8 cellular contexts compared by ENCODE assay signal in the genomic region with DNA sequence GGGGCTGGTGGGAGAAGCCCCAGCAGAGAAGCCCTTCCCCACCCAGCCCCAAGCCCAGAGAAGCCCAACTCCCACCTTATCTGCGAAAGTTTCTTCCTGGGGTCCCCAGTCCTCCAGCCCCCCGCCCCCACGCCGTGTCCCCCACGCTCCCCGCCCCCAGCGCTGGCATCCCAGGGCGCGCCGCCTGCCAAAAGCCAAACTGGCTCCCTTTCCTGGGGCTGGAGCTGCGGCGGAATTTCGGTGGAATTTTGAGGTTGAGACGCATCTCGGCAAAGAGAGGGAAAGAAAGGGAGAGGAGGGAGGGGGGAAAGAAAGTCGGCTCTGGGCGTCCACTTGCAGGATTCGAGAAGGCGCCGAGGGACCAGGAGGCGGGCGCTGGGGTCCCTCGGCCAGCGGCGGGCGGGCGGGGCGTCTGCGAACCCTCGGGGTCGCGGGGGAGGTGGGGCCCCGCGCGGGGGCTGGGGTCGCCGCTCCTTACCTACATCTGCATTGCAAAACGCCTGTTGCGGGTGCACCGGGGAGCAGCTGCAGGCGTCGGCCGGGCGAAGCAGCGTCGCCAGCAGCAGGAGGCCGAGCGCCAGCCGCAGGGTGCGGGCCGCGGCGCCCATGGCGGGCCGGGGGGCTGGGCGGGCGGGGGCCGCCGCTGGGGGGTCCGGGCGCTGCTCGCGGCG. TPM values are rescaled to one million over a fixed set of nuclear protein-coding genes. Genes with fewer than 3 reads are reported as not detected.
DNase-seq lines count a peak whose midpoint lies in the region; ATAC-seq and TF ChIP-seq lines count a peak whose summit lies in the region.

No MANE protein-coding gene starts in this region.

- no TSS peak for BruUV-seq in mammary epithelial cell (replicated peaks; lab: Mats Ljungman, UMichigan)

- H3K36me3 Mint-ChIP-seq in type B pancreatic cell: peaks cover 9% of the 10 kb centered on the region

- peak overlapping the region; percentile 73 for H3K4me2 ChIP-seq in mammary epithelial cell (ENCODE audit: insufficient read depth, low read depth, low read length)

- ATAC-seq in right lobe of liver: no peak

- dilution Hi-C loops in mammary epithelial cell (cut with HindIII; ENCODE audit: low sequenced_read_pairs): no loop called here

- H2AFZ ChIP-seq in mammary epithelial cell (ENCODE audit: low read depth, low read length): peak overlapping the region; percentile 71

- TF ChIP-seq CTCF in AG10803 (conservative IDR thresholded peaks at IDR 0.05; ENCODE audit: low read length) (no peak), mammary epithelial cell (conservative IDR thresholded peaks at IDR 0.05 in 1 of 2, IDR thresholded peaks at IDR 0.05 in 1 of 2; ENCODE audit: extremely low read depth in 1 of 2, insufficient read depth in 1 of 2, low read depth in 1 of 2, low read length in 2 of 2) (no peak), right lobe of liver (IDR thresholded peaks at IDR 0.05) (no peak), type B pancreatic cell (conservative IDR thresholded peaks at IDR 0.05) (no peak)

- no peak for TF ChIP-seq POLR2A in right lobe of liver (IDR thresholded peaks at IDR 0.05)

- intact Hi-C loops in mammary epithelial cell (cut with micrococcal nuclease) (loop anchor here (1.0 to 2.0 kb wide), 2 partner anchors 59 to 84 kb away; partner anchors contain the start of gene USP36), right lobe of liver (cut with DNase I) (no loop called here)

- H3K9ac ChIP-seq in mammary epithelial cell (ENCODE audit: insufficient read depth, low read length): no peak overlapping the region

- H3K79me2 ChIP-seq in mammary epithelial cell (ENCODE audit: insufficient read depth, low read length): no peaks in the 10 kb centered on the region

- H3K36me3 ChIP-seq in mammary epithelial cell (ENCODE audit: insufficient read depth, low read length): no peaks in the 10 kb centered on the region
- H3K36me3 ChIP-seq in right lobe of liver: no peaks in the 10 kb centered on the region

- H3K9me3 ChIP-seq in mammary epithelial cell (replicated peaks; ENCODE audit: insufficient read depth, low read length) (no peaks in the 10 kb centered on the region), right lobe of liver (no peaks in the 10 kb centered on the region)

- no peak overlapping the region for H3K27ac Mint-ChIP-seq in type B pancreatic cell

- H3K27me3 Mint-ChIP-seq in type B pancreatic cell: no peaks in the 10 kb centered on the region

- H3K9me3 Mint-ChIP-seq in type B pancreatic cell: no peaks in the 10 kb centered on the region

- peaks cover 50% of the 10 kb centered on the region for H3K4me1 Mint-ChIP-seq in type B pancreatic cell (ENCODE audit: unreplicated experiment)

- peak overlapping the region; percentile 86 for H3K4me3 ChIP-seq in AG10803 (ENCODE audit: low read length)
- peak overlapping the region; percentile 63 for H3K4me3 ChIP-seq in Jurkat, Clone E6-1 (ENCODE audit: low read length)
- peak overlapping the region; percentile 22 to 49 (median 40) for H3K4me3 ChIP-seq in mammary epithelial cell (replicated peaks in 1 of 3; ENCODE audit: insufficient read depth in 1 of 3, low read depth in 2 of 3, low read length in 3 of 3)
- H3K4me3 ChIP-seq in right lobe of liver: peak overlapping the region; percentile 38 to 53 (median 39)

- H3K27ac ChIP-seq in mammary epithelial cell (ENCODE audit: insufficient read depth, low read depth, low read length) (no peak overlapping the region), right lobe of liver (peak overlapping the region; percentile 52 to 79 (median 79))

- in situ Hi-C loops in mammary epithelial cell (cut with MboI; ENCODE audit: low sequenced_read_pairs in 2 of 2): no loop called here

- no peaks in the 10 kb centered on the region for H4K20me1 ChIP-seq in mammary epithelial cell (ENCODE audit: insufficient read depth, low read length)

- H3K4me3 Mint-ChIP-seq in type B pancreatic cell: peak overlapping the region; percentile 90

- 14% methylated on average over 12 of the region's 64 CpGs for WGBS in mammary epithelial cell (ENCODE audit: low coverage, missing lambda C conversion rate)
- WGBS in right lobe of liver (ENCODE audit: insufficient coverage, low coverage, low lambda C conversion rate, missing lambda C conversion rate): 15% methylated on average over 14 of the region's 64 CpGs

- peaks cover 1% of the 10 kb centered on the region for H3K27me3 ChIP-seq in mammary epithelial cell (ENCODE audit: insufficient read depth, low read length)
- H3K27me3 ChIP-seq in right lobe of liver: no peaks in the 10 kb centered on the region

- DNase-seq in AG10803 (ENCODE audit: low read depth) (peak; percentile 59), mammary epithelial cell (no peak), right lobe of liver (no peak), type B pancreatic cell (ENCODE audit: extremely low spot score, unreplicated experiment) (no peak), NOMO-1 treated with DMSO at 0.1 percent for 48 hours (lab: John Stamatoyannopoulos, UW; ENCODE audit: unreplicated experiment) (no peak), SKM-1 (lab: John Stamatoyannopoulos, UW; ENCODE audit: unreplicated experiment) (no peak)
- DNase-seq in Jurkat, Clone E6-1 (ENCODE audit: low read depth, low spot score): no peak
- no peak for DNase-seq in activated CD4-positive, CD25-positive, alpha-beta regulatory T cell treated with anti-CD3 and anti-CD28 coated beads, Interleukin-2, amount 50 U/mL, for 72 hours

- CTCF ChIA-PET in mammary epithelial cell (lab: Charles Lee; ENCODE audit: low non-redundant PET): no interaction called here

- H3K4me1 ChIP-seq in mammary epithelial cell (ENCODE audit: insufficient read depth, low read length) (peaks cover 9% of the 10 kb centered on the region), right lobe of liver (peaks cover 0 to 16% (median 7%) of the 10 kb centered on the region in 4 donors)

RNA-seq across cellular contexts. Expression of gene TIMP2, which starts 0.6 kb away (rescaled TPM):
- polyA plus RNA-seq in Jurkat, Clone E6-1 (2012; ENCODE audit: insufficient read depth, insufficient read length): 25.9 TPM
- total RNA-seq in mammary epithelial cell (10 to 100 TPM; 20.7 to 31.2 TPM), right lobe of liver (10 to 100 TPM; 18.9 to 36.1 (median 26.7) TPM), type B pancreatic cell (ENCODE audit: low replicate concordance) (125 and 192 TPM in 2 replicates)
- polyA plus RNA-seq in mammary epithelial cell: 11.5 TPM
- polyA minus RNA-seq in mammary epithelial cell: 19.6 TPM

RNA-seq across cellular contexts. Expression of gene CEP295NL, which starts 21.6 kb away (rescaled TPM):
- polyA plus RNA-seq in Jurkat, Clone E6-1 (2012; ENCODE audit: insufficient read depth, insufficient read length): not detected
- under 1 TPM; 0.49 to 0.50 TPM for total RNA-seq in mammary epithelial cell
- polyA plus RNA-seq in mammary epithelial cell: not detected
- polyA minus RNA-seq in mammary epithelial cell: not detected
- 1 to 10 TPM in 1 of 6 experiments, under 1 TPM in 5; 0.19 to 1.0 (median 0.53) TPM for total RNA-seq in right lobe of liver
- total RNA-seq in type B pancreatic cell (ENCODE audit: low replicate concordance): 3.8 and 4.4 TPM in 2 replicates

RNA-seq across cellular contexts. Expression of gene LGALS3BP, which starts 55.1 kb away (rescaled TPM):
- polyA plus RNA-seq in Jurkat, Clone E6-1 (2012; ENCODE audit: insufficient read depth, insufficient read length): 0.66 TPM
- total RNA-seq in mammary epithelial cell (100 to 1,000 TPM; 173 to 221 TPM), right lobe of liver (100 to 1,000 TPM in 4 of 6 experiments, 10 to 100 TPM in 2; 82.8 to 257 (median 121) TPM), type B pancreatic cell (ENCODE audit: low replicate concordance) (154 and 202 TPM in 2 replicates)
- 109 TPM for polyA plus RNA-seq in mammary epithelial cell
- polyA minus RNA-seq in mammary epithelial cell: 167 TPM
